ENCODE assay signal across 1 cellular context in the genomic region with DNA sequence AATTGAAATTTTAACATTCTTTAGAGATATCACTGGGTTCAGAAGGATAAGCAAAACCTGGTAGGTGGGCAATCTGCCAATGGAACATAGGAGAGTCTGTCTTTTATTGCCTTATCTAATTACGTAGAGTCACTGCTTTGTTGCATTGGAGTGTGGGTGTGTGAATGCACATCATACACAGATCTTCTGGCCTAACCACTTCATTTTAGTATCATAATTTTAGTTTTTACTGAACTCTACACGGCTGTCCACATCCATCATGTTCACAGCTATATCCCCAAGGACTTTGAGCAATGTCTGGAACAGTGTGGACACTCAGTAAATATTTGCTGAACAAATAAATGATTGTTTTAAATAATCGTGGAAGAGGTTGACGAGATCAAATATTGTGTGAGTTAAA.
TF ChIP-seq lines count a peak whose summit lies in the region.

No MANE protein-coding gene starts in this region.

TF ChIP-seq in HEK293, 187 proteins besides CTCF, POLR2A, EP300 and RAD21 (continued from another document):
- TF ChIP-seq, protein P1, sequence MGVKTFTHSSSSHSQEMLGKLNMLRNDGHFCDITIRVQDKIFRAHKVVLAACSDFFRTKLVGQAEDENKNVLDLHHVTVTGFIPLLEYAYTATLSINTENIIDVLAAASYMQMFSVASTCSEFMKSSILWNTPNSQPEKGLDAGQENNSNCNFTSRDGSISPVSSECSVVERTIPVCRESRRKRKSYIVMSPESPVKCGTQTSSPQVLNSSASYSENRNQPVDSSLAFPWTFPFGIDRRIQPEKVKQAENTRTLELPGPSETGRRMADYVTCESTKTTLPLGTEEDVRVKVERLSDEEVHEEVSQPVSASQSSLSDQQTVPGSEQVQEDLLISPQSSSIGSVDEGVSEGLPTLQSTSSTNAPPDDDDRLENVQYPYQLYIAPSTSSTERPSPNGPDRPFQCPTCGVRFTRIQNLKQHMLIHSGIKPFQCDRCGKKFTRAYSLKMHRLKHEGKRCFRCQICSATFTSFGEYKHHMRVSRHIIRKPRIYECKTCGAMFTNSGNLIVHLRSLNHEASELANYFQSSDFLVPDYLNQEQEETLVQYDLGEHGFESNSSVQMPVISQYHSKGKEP (tag by site-specific recombination; IDR thresholded peaks at IDR 0.05), result peak; percentile 98
- TF ChIP-seq ZEB2 (tag by site-specific recombination; IDR thresholded peaks at IDR 0.05), result 0 out of 2 replicates have a peak, but pooled peaks have one; percentile 47
- peak; percentile 77 for TF ChIP-seq KLF10 (tag by site-specific recombination; IDR thresholded peaks at IDR 0.05)
- peak; percentile 75; the same call in 1 of the 2 replicates for TF ChIP-seq ZNF561 (tag by site-specific recombination; IDR thresholded peaks at IDR 0.05; ENCODE audit: borderline replicate concordance)
- TF ChIP-seq ZNF843 (tag by site-specific recombination; IDR thresholded peaks at IDR 0.05), result peak; percentile 52; the same call in 1 of the 2 replicates
- TF ChIP-seq, protein P2, sequence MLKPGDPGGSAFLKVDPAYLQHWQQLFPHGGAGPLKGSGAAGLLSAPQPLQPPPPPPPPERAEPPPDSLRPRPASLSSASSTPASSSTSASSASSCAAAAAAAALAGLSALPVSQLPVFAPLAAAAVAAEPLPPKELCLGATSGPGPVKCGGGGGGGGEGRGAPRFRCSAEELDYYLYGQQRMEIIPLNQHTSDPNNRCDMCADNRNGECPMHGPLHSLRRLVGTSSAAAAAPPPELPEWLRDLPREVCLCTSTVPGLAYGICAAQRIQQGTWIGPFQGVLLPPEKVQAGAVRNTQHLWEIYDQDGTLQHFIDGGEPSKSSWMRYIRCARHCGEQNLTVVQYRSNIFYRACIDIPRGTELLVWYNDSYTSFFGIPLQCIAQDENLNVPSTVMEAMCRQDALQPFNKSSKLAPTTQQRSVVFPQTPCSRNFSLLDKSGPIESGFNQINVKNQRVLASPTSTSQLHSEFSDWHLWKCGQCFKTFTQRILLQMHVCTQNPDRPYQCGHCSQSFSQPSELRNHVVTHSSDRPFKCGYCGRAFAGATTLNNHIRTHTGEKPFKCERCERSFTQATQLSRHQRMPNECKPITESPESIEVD (tag by site-specific recombination; IDR thresholded peaks at IDR 0.05), result peak; percentile 92
- TF ChIP-seq ZBTB17 (tag by site-specific recombination; IDR thresholded peaks at IDR 0.05), result 0 out of 2 replicates have a peak, but pooled peaks have one; percentile 27
- TF ChIP-seq HOXC10 (CRISPR knock-in tag; IDR thresholded peaks at IDR 0.05), result no peak
- peak; percentile 93 for TF ChIP-seq SP7 (tag by site-specific recombination; IDR thresholded peaks at IDR 0.05)
- TF ChIP-seq, protein P3, sequence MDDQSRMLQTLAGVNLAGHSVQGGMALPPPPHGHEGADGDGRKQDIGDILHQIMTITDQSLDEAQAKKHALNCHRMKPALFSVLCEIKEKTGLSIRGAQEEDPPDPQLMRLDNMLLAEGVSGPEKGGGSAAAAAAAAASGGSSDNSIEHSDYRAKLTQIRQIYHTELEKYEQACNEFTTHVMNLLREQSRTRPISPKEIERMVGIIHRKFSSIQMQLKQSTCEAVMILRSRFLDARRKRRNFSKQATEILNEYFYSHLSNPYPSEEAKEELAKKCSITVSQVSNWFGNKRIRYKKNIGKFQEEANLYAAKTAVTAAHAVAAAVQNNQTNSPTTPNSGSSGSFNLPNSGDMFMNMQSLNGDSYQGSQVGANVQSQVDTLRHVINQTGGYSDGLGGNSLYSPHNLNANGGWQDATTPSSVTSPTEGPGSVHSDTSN (CRISPR knock-in tag; IDR thresholded peaks at IDR 0.05), result no peak
- peak; percentile 86 for TF ChIP-seq WT1 (tag by site-specific recombination; IDR thresholded peaks at IDR 0.05)
- peak; percentile 58; the same call in 1 of the 2 replicates for TF ChIP-seq ZNF629 (tag by site-specific recombination; IDR thresholded peaks at IDR 0.05)
- no peak for TF ChIP-seq ZNF354C (tag by site-specific recombination; IDR thresholded peaks at IDR 0.05; ENCODE audit: borderline replicate concordance, low read depth)
- 0 out of 2 replicates have a peak, but pooled peaks have one; percentile 21 for TF ChIP-seq KLF8 (tag by site-specific recombination; IDR thresholded peaks at IDR 0.05)
- TF ChIP-seq, protein P4, sequence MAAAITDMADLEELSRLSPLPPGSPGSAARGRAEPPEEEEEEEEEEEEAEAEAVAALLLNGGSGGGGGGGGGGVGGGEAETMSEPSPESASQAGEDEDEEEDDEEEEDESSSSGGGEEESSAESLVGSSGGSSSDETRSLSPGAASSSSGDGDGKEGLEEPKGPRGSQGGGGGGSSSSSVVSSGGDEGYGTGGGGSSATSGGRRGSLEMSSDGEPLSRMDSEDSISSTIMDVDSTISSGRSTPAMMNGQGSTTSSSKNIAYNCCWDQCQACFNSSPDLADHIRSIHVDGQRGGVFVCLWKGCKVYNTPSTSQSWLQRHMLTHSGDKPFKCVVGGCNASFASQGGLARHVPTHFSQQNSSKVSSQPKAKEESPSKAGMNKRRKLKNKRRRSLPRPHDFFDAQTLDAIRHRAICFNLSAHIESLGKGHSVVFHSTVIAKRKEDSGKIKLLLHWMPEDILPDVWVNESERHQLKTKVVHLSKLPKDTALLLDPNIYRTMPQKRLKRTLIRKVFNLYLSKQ (tag by site-specific recombination; IDR thresholded peaks at IDR 0.05; ENCODE audit: borderline replicate concordance), result no peak
- peak; percentile 36; the same call in 1 of the 2 replicates for TF ChIP-seq EGR2 (tag by site-specific recombination; IDR thresholded peaks at IDR 0.05; ENCODE audit: low read depth)
- 0 out of 2 replicates have a peak, but pooled peaks have one; percentile 26 for TF ChIP-seq ZXDB (tag by site-specific recombination; IDR thresholded peaks at IDR 0.05)
- TF ChIP-seq ZNF37A (tag by site-specific recombination; IDR thresholded peaks at IDR 0.05), result no peak
- TF ChIP-seq, protein P5, sequence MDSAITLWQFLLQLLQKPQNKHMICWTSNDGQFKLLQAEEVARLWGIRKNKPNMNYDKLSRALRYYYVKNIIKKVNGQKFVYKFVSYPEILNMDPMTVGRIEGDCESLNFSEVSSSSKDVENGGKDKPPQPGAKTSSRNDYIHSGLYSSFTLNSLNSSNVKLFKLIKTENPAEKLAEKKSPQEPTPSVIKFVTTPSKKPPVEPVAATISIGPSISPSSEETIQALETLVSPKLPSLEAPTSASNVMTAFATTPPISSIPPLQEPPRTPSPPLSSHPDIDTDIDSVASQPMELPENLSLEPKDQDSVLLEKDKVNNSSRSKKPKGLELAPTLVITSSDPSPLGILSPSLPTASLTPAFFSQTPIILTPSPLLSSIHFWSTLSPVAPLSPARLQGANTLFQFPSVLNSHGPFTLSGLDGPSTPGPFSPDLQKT (IDR thresholded peaks at IDR 0.05; ENCODE audit: borderline replicate concordance, low read depth, low read length), result no peak
- TF ChIP-seq, protein P6, sequence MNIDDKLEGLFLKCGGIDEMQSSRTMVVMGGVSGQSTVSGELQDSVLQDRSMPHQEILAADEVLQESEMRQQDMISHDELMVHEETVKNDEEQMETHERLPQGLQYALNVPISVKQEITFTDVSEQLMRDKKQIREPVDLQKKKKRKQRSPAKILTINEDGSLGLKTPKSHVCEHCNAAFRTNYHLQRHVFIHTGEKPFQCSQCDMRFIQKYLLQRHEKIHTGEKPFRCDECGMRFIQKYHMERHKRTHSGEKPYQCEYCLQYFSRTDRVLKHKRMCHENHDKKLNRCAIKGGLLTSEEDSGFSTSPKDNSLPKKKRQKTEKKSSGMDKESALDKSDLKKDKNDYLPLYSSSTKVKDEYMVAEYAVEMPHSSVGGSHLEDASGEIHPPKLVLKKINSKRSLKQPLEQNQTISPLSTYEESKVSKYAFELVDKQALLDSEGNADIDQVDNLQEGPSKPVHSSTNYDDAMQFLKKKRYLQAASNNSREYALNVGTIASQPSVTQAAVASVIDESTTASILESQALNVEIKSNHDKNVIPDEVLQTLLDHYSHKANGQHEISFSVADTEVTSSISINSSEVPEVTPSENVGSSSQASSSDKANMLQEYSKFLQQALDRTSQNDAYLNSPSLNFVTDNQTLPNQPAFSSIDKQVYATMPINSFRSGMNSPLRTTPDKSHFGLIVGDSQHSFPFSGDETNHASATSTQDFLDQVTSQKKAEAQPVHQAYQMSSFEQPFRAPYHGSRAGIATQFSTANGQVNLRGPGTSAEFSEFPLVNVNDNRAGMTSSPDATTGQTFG (tag by site-specific recombination; IDR thresholded peaks at IDR 0.05; ENCODE audit: borderline replicate concordance), result no peak
TF ChIP-seq in HEK293: peak in this region for 22.
